Comparison of ENCODE assay signal across 37 cellular contexts in the genomic region with DNA sequence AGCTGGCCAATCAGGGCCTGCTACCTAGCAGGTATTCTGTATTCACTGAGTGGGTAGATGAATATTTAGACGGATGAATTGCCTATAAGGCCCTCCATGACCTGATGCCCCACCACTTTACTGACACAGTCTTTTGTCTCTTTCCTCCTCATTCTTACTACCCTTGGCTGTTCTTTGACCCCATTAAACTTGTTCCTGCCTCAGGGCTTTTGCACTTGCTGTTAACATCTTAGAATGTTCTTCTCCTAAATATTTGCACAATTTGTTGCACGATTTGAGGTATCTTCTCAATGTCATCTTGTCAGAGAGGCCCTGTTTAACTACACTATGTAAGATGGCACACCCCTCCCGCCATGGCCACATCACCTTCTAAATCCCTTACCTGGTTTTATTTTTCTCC. TPM values are rescaled to one million over a fixed set of nuclear protein-coding genes. Genes with fewer than 3 reads are reported as not detected.
"Had no signal": no experiment of that assay in that cellular context is flagged by ENCODE, and none has a peak within 500 bp of the region (broad histone marks: within the 10 kb centered on the region; RNA-seq: fewer than 3 reads in every experiment).

No MANE protein-coding gene starts in this region.

- H3K4me1 ChIP-seq: breast epithelium, colonic mucosa, foreskin keratinocyte had no signal

- H3K4me3 ChIP-seq: ascending aorta, breast epithelium, cardiac muscle cell, colonic mucosa, dorsolateral prefrontal cortex, esophagus muscularis mucosa, gastrocnemius medialis, heart left ventricle had no signal

- H3K27me3 Mint-ChIP-seq: activated B cell treated with CpG ODN at 0.5 μM for 24 hours; activated CD4-positive, alpha-beta memory T cell treated with anti-CD3 and anti-CD28 coated beads for 36 hours; activated T-cell treated with anti-CD3 and anti-CD28 coated beads, Interleukin-2, amount 50 U/mL, for 24 hours; T-cell had no signal

- H3K27ac Mint-ChIP-seq: activated B cell treated with CpG ODN at 0.5 μM for 24 hours; activated CD4-positive, alpha-beta memory T cell treated with anti-CD3 and anti-CD28 coated beads for 36 hours; activated CD8-positive, alpha-beta T cell treated with anti-CD3 and anti-CD28 coated beads, Interleukin-2, amount 10 ng/mL, durations not matched to agents 7 days and 5 days; activated naive CD4-positive, alpha-beta T cell treated with anti-CD3 and anti-CD28 coated beads, Interleukin-2, amount 10 ng/mL, durations not matched to agents 7 days and 5 days; activated naive CD4-positive, alpha-beta T cell treated with anti-CD3 and anti-CD28 coated beads, Interleukin-2, amount 50 U/mL, for 72 hours; activated naive CD8-positive, alpha-beta T cell treated with anti-CD3 and anti-CD28 coated beads, Interleukin-2, amount 10 ng/mL, durations not matched to agents 7 days and 5 days; activated T-cell treated with anti-CD3 and anti-CD28 coated beads, Interleukin-2, amount 50 U/mL, for 24 hours; activated T-cell treated with anti-CD3 and anti-CD28 coated beads, Interleukin-2, amount 50 U/mL, for 72 hours; brain; dendritic cell treated with granulocyte-macrophage colony-stimulating factor and Interleukin-4, amounts not matched to agents 40 ng/mL and 50 ng/mL, for 4 days; endodermal cell; T-cell; T-helper 1 cell treated with Interleukin-12 subunit alpha and Interleukin-12 subunit beta and Interleukin-4 antibody, amounts not matched to agents 30 μg/mL and 1 μg/mL, for 36 hours; T-helper 2 cell treated with Interferon-gamma antibody and Interleukin-4, amounts not matched to agents 5 μg/mL and 100 μg/mL, for 36 hours had no signal

- ATAC-seq: activated CD4-positive, CD25-positive, alpha-beta regulatory T cell treated with anti-CD3 and anti-CD28 coated beads, Interleukin-2, amount 50 U/mL, for 24 hours; activated CD8-positive, alpha-beta T cell treated with anti-CD3 and anti-CD28 coated beads, Interleukin-2, amount 10 ng/mL, durations not matched to agents 7 days and 5 days; activated naive CD4-positive, alpha-beta T cell treated with anti-CD3 and anti-CD28 coated beads, Interleukin-2, amount 50 U/mL, for 72 hours; activated T-cell treated with anti-CD3 and anti-CD28 coated beads, Interleukin-2, amount 50 U/mL, for 72 hours; foreskin keratinocyte; gastrocnemius medialis; heart left ventricle; T-cell had no signal

- H3K4me3 Mint-ChIP-seq: activated B cell treated with CpG ODN at 0.5 μM for 24 hours; activated CD4-positive, alpha-beta memory T cell treated with anti-CD3 and anti-CD28 coated beads for 36 hours; activated CD8-positive, alpha-beta T cell treated with anti-CD3 and anti-CD28 coated beads, Interleukin-2, amount 10 ng/mL, durations not matched to agents 7 days and 5 days; activated naive CD4-positive, alpha-beta T cell treated with anti-CD3 and anti-CD28 coated beads, Interleukin-2, amount 10 ng/mL, durations not matched to agents 7 days and 5 days; activated naive CD8-positive, alpha-beta T cell treated with anti-CD3 and anti-CD28 coated beads, Interleukin-2, amount 10 ng/mL, durations not matched to agents 7 days and 5 days; activated T-cell treated with anti-CD3 and anti-CD28 coated beads, Interleukin-2, amount 50 U/mL, for 24 hours; activated T-cell treated with anti-CD3 and anti-CD28 coated beads, Interleukin-2, amount 50 U/mL, for 72 hours; brain; dendritic cell treated with granulocyte-macrophage colony-stimulating factor and Interleukin-4, amounts not matched to agents 40 ng/mL and 50 ng/mL, for 4 days; endodermal cell; T-cell; T-helper 1 cell treated with Interleukin-12 subunit alpha and Interleukin-12 subunit beta and Interleukin-4 antibody, amounts not matched to agents 30 μg/mL and 1 μg/mL, for 36 hours; T-helper 2 cell treated with Interferon-gamma antibody and Interleukin-4, amounts not matched to agents 5 μg/mL and 100 μg/mL, for 36 hours had no signal

- H3K9me3 Mint-ChIP-seq: activated B cell treated with CpG ODN at 0.5 μM for 24 hours; activated CD4-positive, alpha-beta memory T cell treated with anti-CD3 and anti-CD28 coated beads for 36 hours; activated naive CD4-positive, alpha-beta T cell treated with anti-CD3 and anti-CD28 coated beads, Interleukin-2, amount 10 ng/mL, durations not matched to agents 7 days and 5 days; activated naive CD8-positive, alpha-beta T cell treated with anti-CD3 and anti-CD28 coated beads, Interleukin-2, amount 10 ng/mL, durations not matched to agents 7 days and 5 days; activated T-cell treated with anti-CD3 and anti-CD28 coated beads, Interleukin-2, amount 50 U/mL, for 24 hours; activated T-cell treated with anti-CD3 and anti-CD28 coated beads, Interleukin-2, amount 50 U/mL, for 72 hours; brain; dendritic cell treated with granulocyte-macrophage colony-stimulating factor and Interleukin-4, amounts not matched to agents 40 ng/mL and 50 ng/mL, for 4 days; endodermal cell; T-cell; T-helper 1 cell treated with Interleukin-12 subunit alpha and Interleukin-12 subunit beta and Interleukin-4 antibody, amounts not matched to agents 30 μg/mL and 1 μg/mL, for 36 hours; T-helper 2 cell treated with Interferon-gamma antibody and Interleukin-4, amounts not matched to agents 5 μg/mL and 100 μg/mL, for 36 hours had no signal

- H3K36me3 ChIP-seq: breast epithelium, cardiac muscle cell, colonic mucosa, gastrocnemius medialis, WERI-Rb-1 had no signal

- H3K27ac ChIP-seq: ascending aorta, breast epithelium, cardiac muscle cell, colonic mucosa, dorsolateral prefrontal cortex, esophagus muscularis mucosa, foreskin keratinocyte, gastrocnemius medialis, heart left ventricle, WERI-Rb-1 had no signal

- DNase-seq: activated B cell treated with CpG ODN at 0.5 μM for 24 hours; activated CD4-positive, alpha-beta memory T cell treated with anti-CD3 and anti-CD28 coated beads for 36 hours; activated CD4-positive, alpha-beta T cell treated with anti-CD3 and anti-CD28 coated beads for 48 hours; activated CD4-positive, alpha-beta T cell treated with anti-CD3 and anti-CD28 coated beads, Interleukin-2, amount 50 U/mL, for 1 hour; activated CD8-positive, alpha-beta memory T cell treated with anti-CD3 and anti-CD28 coated beads, Interleukin-2, amount 50 U/mL, for 48 hours; activated CD8-positive, alpha-beta T cell treated with anti-CD3 and anti-CD28 coated beads, Interleukin-2, amount 10 ng/mL, durations not matched to agents 7 days and 5 days; activated gamma-delta T cell; activated naive CD4-positive, alpha-beta T cell; activated naive CD4-positive, alpha-beta T cell treated with anti-CD3 and anti-CD28 coated beads, Interleukin-2, amount 10 ng/mL, durations not matched to agents 7 days and 5 days; activated naive CD8-positive, alpha-beta T cell treated with anti-CD3 and anti-CD28 coated beads, Interleukin-2, amount 10 ng/mL, durations not matched to agents 7 days and 5 days; activated T-cell treated with anti-CD3 and anti-CD28 coated beads for 4 hours; activated T-cell treated with anti-CD3 and anti-CD28 coated beads, Interleukin-2, amount 50 U/mL, for 24 hours; activated T-cell treated with anti-CD3 and anti-CD28 coated beads, Interleukin-2, amount 50 U/mL, for 72 hours; central memory CD4-positive, alpha-beta T cell; cerebellar nuclear complex; colonic mucosa; dorsolateral prefrontal cortex; effector memory CD4-positive, alpha-beta T cell; endodermal cell; erythroblast; foreskin keratinocyte; gastrocnemius medialis; glutamatergic neuron; heart left ventricle; T-cell; T1000; WERI-Rb-1 had no signal

- H3K9me3 ChIP-seq: ascending aorta, breast epithelium, colonic mucosa, esophagus muscularis mucosa, gastrocnemius medialis, heart left ventricle had no signal

- H3K36me3 Mint-ChIP-seq: activated CD4-positive, alpha-beta memory T cell treated with anti-CD3 and anti-CD28 coated beads for 36 hours; activated naive CD4-positive, alpha-beta T cell treated with anti-CD3 and anti-CD28 coated beads, Interleukin-2, amount 10 ng/mL, durations not matched to agents 7 days and 5 days; activated naive CD8-positive, alpha-beta T cell treated with anti-CD3 and anti-CD28 coated beads, Interleukin-2, amount 10 ng/mL, durations not matched to agents 7 days and 5 days; T-cell had no signal

- H3K27me3 ChIP-seq: ascending aorta, breast epithelium, cardiac muscle cell, colonic mucosa, dorsolateral prefrontal cortex, esophagus muscularis mucosa, foreskin keratinocyte, heart left ventricle had no signal

- H3K4me1 Mint-ChIP-seq: activated naive CD8-positive, alpha-beta T cell treated with anti-CD3 and anti-CD28 coated beads, Interleukin-2, amount 10 ng/mL, durations not matched to agents 7 days and 5 days had no signal

RNA-seq across cellular contexts. Expression of a gene that starts 3.3 kb away (rescaled TPM):
- total RNA-seq: activated B cell treated with CpG ODN at 0.5 μM for 24 hours; activated CD8-positive, alpha-beta T cell treated with anti-CD3 and anti-CD28 coated beads, Interleukin-2, amount 10 ng/mL, durations not matched to agents 7 days and 5 days; activated naive CD8-positive, alpha-beta T cell treated with anti-CD3 and anti-CD28 coated beads, Interleukin-2, amount 10 ng/mL, durations not matched to agents 7 days and 5 days; ascending aorta; esophagus muscularis mucosa; gastrocnemius medialis had no signal
- polyA plus RNA-seq: foreskin keratinocyte had no signal
